ENCODE assay signal across 1 cellular context in genomic region chr12:102010265-102010994, GRCh38.
TF ChIP-seq lines count a peak whose summit lies in the region.

No MANE protein-coding gene starts in this region.

TF ChIP-seq in GM12878, 131 proteins besides CTCF, POLR2A, EP300 and RAD21 (continued from another document and continues in another):
- TF ChIP-seq USF1 (IDR thresholded peaks at IDR 0.05; ENCODE audit: borderline replicate concordance, extremely low read length, insufficient read depth, low read depth, low read length) (no peak), IKZF1 (conservative IDR thresholded peaks at IDR 0.05) (peak; percentile 84), SP1 (IDR thresholded peaks at IDR 0.05; ENCODE audit: low read depth, low read length) (no peak), SKIL (IDR thresholded peaks at IDR 0.05; ENCODE audit: low read depth, poor library complexity, severe bottlenecking) (peak; percentile 21), SMARCA5 (IDR thresholded peaks at IDR 0.05) (no peak), ZZZ3 (IDR thresholded peaks at IDR 0.05; ENCODE audit: control insufficient read depth, insufficient read length, low read depth) (no peak), SREBF1 (IDR thresholded peaks at IDR 0.05; ENCODE audit: low read length) (no peak), ATF2 (IDR thresholded peaks at IDR 0.05; ENCODE audit: low read length) (peak; percentile 53), ESRRA (IDR thresholded peaks at IDR 0.05; ENCODE audit: low read length) (no peak), GABPA (IDR thresholded peaks at IDR 0.05; ENCODE audit: low read depth) (no peak), CHD2 (IDR thresholded peaks at IDR 0.05; ENCODE audit: borderline replicate concordance, low read depth, low read length) (peak; percentile 35; the same call in 1 of the 2 replicates), PAX8 (IDR thresholded peaks at IDR 0.05) (no peak), E2F8 (IDR thresholded peaks at IDR 0.05; ENCODE audit: low read depth, partially characterized antibody) (no peak), LARP7 (IDR thresholded peaks at IDR 0.05) (no peak), SREBF2 (IDR thresholded peaks at IDR 0.05; ENCODE audit: low read length) (no peak), NFYA (IDR thresholded peaks at IDR 0.05; ENCODE audit: borderline replicate concordance, low read depth, low read length) (no peak), RELA (IDR thresholded peaks at IDR 0.05; ENCODE audit: borderline replicate concordance, partially characterized antibody) (no peak), KDM1A (IDR thresholded peaks at IDR 0.05; ENCODE audit: borderline replicate concordance) (no peak), TCF3 (IDR thresholded peaks at IDR 0.05; ENCODE audit: borderline replicate concordance, insufficient read depth, low read depth, low read length) (0 out of 2 replicates have a peak, but pooled peaks have one; percentile 9), FOXM1 (IDR thresholded peaks at IDR 0.05; ENCODE audit: low read depth, low read length) (0 out of 2 replicates have a peak, but pooled peaks have one; percentile 38), RAD51 (IDR thresholded peaks at IDR 0.05) (no peak), NR2C1 (IDR thresholded peaks at IDR 0.05) (no peak), HCFC1 (IDR thresholded peaks at IDR 0.05; ENCODE audit: low read length) (no peak), BMI1 (IDR thresholded peaks at IDR 0.05; ENCODE audit: borderline replicate concordance) (no peak), CREM (IDR thresholded peaks at IDR 0.05; ENCODE audit: low read depth) (no peak), ZBED1 (IDR thresholded peaks at IDR 0.05; ENCODE audit: borderline replicate concordance) (peak; percentile 49; the same call in 1 of the 2 replicates), ZNF622 (IDR thresholded peaks at IDR 0.05) (no peak), USF2 (IDR thresholded peaks at IDR 0.05; ENCODE audit: borderline replicate concordance, low read depth, low read length) (no peak), PML (IDR thresholded peaks at IDR 0.05; ENCODE audit: low read length) (peak; percentile 49; the same call in 1 of the 2 replicates), PKNOX1 (IDR thresholded peaks at IDR 0.05) (no peak), TAF1 (IDR thresholded peaks at IDR 0.05; ENCODE audit: borderline replicate concordance, low read depth, low read length) (no peak), ASH2L (IDR thresholded peaks at IDR 0.05; ENCODE audit: borderline replicate concordance, low read depth) (no peak), HDAC6 (IDR thresholded peaks at IDR 0.05; ENCODE audit: unreplicated experiment) (no peak), TCF7 (IDR thresholded peaks at IDR 0.05; ENCODE audit: borderline replicate concordance) (no peak), YBX1 (IDR thresholded peaks at IDR 0.05) (no peak), ZNF274 (IDR thresholded peaks at IDR 0.05; ENCODE audit: insufficient read depth, insufficient read length) (no peak), ZNF592 (IDR thresholded peaks at IDR 0.05) (no peak), MYC (IDR thresholded peaks at IDR 0.05; ENCODE audit: insufficient read depth, insufficient read length, insufficient replicate concordance, low read length, severe bottlenecking) (no peak), SIN3A (IDR thresholded peaks at IDR 0.05; ENCODE audit: low read depth, low read length) (peak; percentile 33; the same call in 1 of the 2 replicates), BRCA1 (IDR thresholded peaks at IDR 0.05; ENCODE audit: low read depth, low read length) (no peak), MAX (IDR thresholded peaks at IDR 0.05; ENCODE audit: low read depth, low read length) (peak; percentile 26), IRF4 (IDR thresholded peaks at IDR 0.05; ENCODE audit: low read depth, low read length) (peak; percentile 59), PRDM15 (CRISPR knock-in tag; IDR thresholded peaks at IDR 0.05) (no peak), HDGF (IDR thresholded peaks at IDR 0.05) (no peak), NRF1 (conservative IDR thresholded peaks at IDR 0.05; ENCODE audit: low read depth, low read length) (no peak), ETV6 (conservative IDR thresholded peaks at IDR 0.05 in 1 of 2, IDR thresholded peaks at IDR 0.05 in 1 of 2; ENCODE audit: borderline replicate concordance in 1 of 2, low read depth in 1 of 2) (peak in 1 of 2 experiments; percentile 54; a peak in 1 of 4 replicates), PBX3 (IDR thresholded peaks at IDR 0.05; ENCODE audit: insufficient replicate concordance, low read depth, low read length) (no peak), NR2C2 (IDR thresholded peaks at IDR 0.05; ENCODE audit: borderline replicate concordance, control insufficient read depth, insufficient read length, low read depth) (no peak)
